1 cellular context compared by ENCODE assay signal in genomic region chr19:662207-662961, GRCh38.
TF ChIP-seq lines count a peak whose summit lies in the region.

No MANE protein-coding gene starts in this region.

TF ChIP-seq in HepG2, 621 proteins besides CTCF, POLR2A, EP300 and RAD21 (continued from another document and continues in another):
- TF ChIP-seq ZNF784 (CRISPR knock-in tag; IDR thresholded peaks at IDR 0.05; ENCODE audit: borderline replicate concordance) (no peak), ZBED4 (CRISPR knock-in tag; IDR thresholded peaks at IDR 0.05; ENCODE audit: borderline replicate concordance) (no peak), ZNF230 (CRISPR knock-in tag; IDR thresholded peaks at IDR 0.05) (no peak), GATA4 (IDR thresholded peaks at IDR 0.05; ENCODE audit: borderline replicate concordance, low read depth) (no peak), ZNF362 (CRISPR knock-in tag; IDR thresholded peaks at IDR 0.05; ENCODE audit: borderline replicate concordance) (no peak), SNAPC2 (CRISPR knock-in tag; IDR thresholded peaks at IDR 0.05) (no peak), GPBP1L1 (CRISPR knock-in tag; IDR thresholded peaks at IDR 0.05) (no peak), RNF219 (CRISPR knock-in tag; IDR thresholded peaks at IDR 0.05) (no peak; the same call in 1 of the 2 replicates), EZH2 (conservative IDR thresholded peaks at IDR 0.05; ENCODE audit: low read depth, low read length) (no peak), ZNF354B (CRISPR knock-in tag; IDR thresholded peaks at IDR 0.05) (no peak), ZNF552 (CRISPR knock-in tag; IDR thresholded peaks at IDR 0.05; ENCODE audit: borderline replicate concordance) (no peak), U2AF1 (optimal IDR thresholded peaks at IDR 0.05; ENCODE audit: low read depth, low read length) (no peak), GFI1 (CRISPR knock-in tag; IDR thresholded peaks at IDR 0.05; ENCODE audit: borderline replicate concordance) (no peak), DDIT3 (CRISPR knock-in tag; IDR thresholded peaks at IDR 0.05) (no peak), SUZ12 (IDR thresholded peaks at IDR 0.05; ENCODE audit: low read depth, low read length) (no peak), ZNF101 (CRISPR knock-in tag; IDR thresholded peaks at IDR 0.05; ENCODE audit: borderline replicate concordance, low read depth) (no peak), MIER3 (CRISPR knock-in tag; IDR thresholded peaks at IDR 0.05; ENCODE audit: borderline replicate concordance) (no peak), SNAPC4 (CRISPR knock-in tag; IDR thresholded peaks at IDR 0.05) (no peak), MED8 (CRISPR knock-in tag; IDR thresholded peaks at IDR 0.05; ENCODE audit: insufficient replicate concordance) (no peak), RFX3 (CRISPR knock-in tag; IDR thresholded peaks at IDR 0.05) (no peak), FOSL2 (CRISPR knock-in tag; IDR thresholded peaks at IDR 0.05) (no peak), ZGPAT (CRISPR knock-in tag; IDR thresholded peaks at IDR 0.05) (no peak; the same call in 1 of the 2 replicates), LCORL (IDR thresholded peaks at IDR 0.05) (no peak), LCORL (CRISPR knock-in tag; IDR thresholded peaks at IDR 0.05) (no peak), CREB1 (IDR thresholded peaks at IDR 0.05) (no peak), CREB1 (CRISPR knock-in tag; IDR thresholded peaks at IDR 0.05) (no peak), ZNF503 (CRISPR knock-in tag; IDR thresholded peaks at IDR 0.05) (no peak), HOXA5 (CRISPR knock-in tag; IDR thresholded peaks at IDR 0.05) (no peak), PHF5A (CRISPR knock-in tag; IDR thresholded peaks at IDR 0.05; ENCODE audit: low read depth, unreplicated experiment) (no peak), GMEB1 (CRISPR knock-in tag; IDR thresholded peaks at IDR 0.05; ENCODE audit: borderline replicate concordance) (no peak), TBX3 (IDR thresholded peaks at IDR 0.05; ENCODE audit: borderline replicate concordance) (no peak), SP5 (CRISPR knock-in tag; IDR thresholded peaks at IDR 0.05; ENCODE audit: borderline replicate concordance, low read depth) (no peak), HOXA9 (CRISPR knock-in tag; IDR thresholded peaks at IDR 0.05; ENCODE audit: borderline replicate concordance) (no peak; the same call in 1 of the 2 replicates), NFIC (IDR thresholded peaks at IDR 0.05; ENCODE audit: low read length) (no peak), ZNF207 (IDR thresholded peaks at IDR 0.05; ENCODE audit: borderline replicate concordance) (no peak), NR2F6 (IDR thresholded peaks at IDR 0.05) (no peak), NR2F6 (CRISPR knock-in tag; IDR thresholded peaks at IDR 0.05) (no peak), HDAC1 (CRISPR knock-in tag; IDR thresholded peaks at IDR 0.05) (peak; percentile 39; the same call in 1 of the 2 replicates), CCDC6 (CRISPR knock-in tag; IDR thresholded peaks at IDR 0.05) (no peak), HOXA3 (CRISPR knock-in tag; IDR thresholded peaks at IDR 0.05) (0 out of 2 replicates have a peak, but pooled peaks have one; percentile 10), TEAD3 (CRISPR knock-in tag; optimal IDR thresholded peaks at IDR 0.05; ENCODE audit: borderline replicate concordance) (no peak), ZNF317 (CRISPR knock-in tag; IDR thresholded peaks at IDR 0.05) (no peak), ZC3H13 (CRISPR knock-in tag; IDR thresholded peaks at IDR 0.05) (no peak; the same call in 1 of the 2 replicates), ZNF33B (CRISPR knock-in tag; IDR thresholded peaks at IDR 0.05) (no peak)
